In genomic region chr5:157479612-157480510, GRCh38 we compare ENCODE assay signal across 1 cellular context.
TF ChIP-seq lines count a peak whose summit lies in the region.

No MANE protein-coding gene starts in this region.

TF ChIP-seq in H1, 55 proteins besides CTCF, POLR2A, EP300 and RAD21:
- TF ChIP-seq GABPA (IDR thresholded peaks at IDR 0.05; ENCODE audit: borderline replicate concordance, insufficient read depth, low read length), result no peak
- TF ChIP-seq CTBP2 (IDR thresholded peaks at IDR 0.05; ENCODE audit: borderline replicate concordance, insufficient read depth, insufficient read length, low read length), result no peak
- no peak for TF ChIP-seq SRF (IDR thresholded peaks at IDR 0.05; ENCODE audit: low read depth, low read length)
- no peak for TF ChIP-seq KDM4A (IDR thresholded peaks at IDR 0.05; ENCODE audit: low read depth, low read length, severe bottlenecking)
- TF ChIP-seq SIN3A (conservative IDR thresholded peaks at IDR 0.05 in 1 of 2, IDR thresholded peaks at IDR 0.05 in 1 of 2; ENCODE audit: low read depth in 1 of 2, low read length in 2 of 2), result no peak
- no peak for TF ChIP-seq KDM1A (IDR thresholded peaks at IDR 0.05; ENCODE audit: borderline replicate concordance, low read length)
- TF ChIP-seq JUN (IDR thresholded peaks at IDR 0.05; ENCODE audit: low read depth, low read length), result no peak
